In genomic region chr18:54612237-54612636, GRCh38 we compare ENCODE assay signal across 28 cellular contexts. TPM values are rescaled to one million over a fixed set of nuclear protein-coding genes. Genes with fewer than 3 reads are reported as not detected.
DNase-seq lines count a peak whose midpoint lies in the region; ATAC-seq, FAIRE-seq and TF ChIP-seq lines count a peak whose summit lies in the region.
"Had no signal": no experiment of that assay in that cellular context is flagged by ENCODE, and none has a peak within 500 bp of the region (broad histone marks: within the 10 kb centered on the region; RNA-seq: fewer than 3 reads in every experiment).

No MANE protein-coding gene starts in this region.

- no peak overlapping the region for H2AFZ ChIP-seq in PC-3 (ENCODE audit: low read length)
- H2AFZ ChIP-seq: GM23248 had no signal

- H3K4me3 ChIP-seq in A549 (no peak overlapping the region), PC-3 (ENCODE audit: low read length) (no peak overlapping the region), pancreas (no peak overlapping the region)
- H3K4me3 ChIP-seq: BLaER1 treated with 17β-estradiol and CSF1 and Interleukin-3, amounts not matched to agents 10 nM and 100 nM; GM23248; smooth muscle cell; thoracic aorta had no signal

- TF ChIP-seq CTCF in A549 (IDR thresholded peaks at IDR 0.05) (no peak), PC-3 (conservative IDR thresholded peaks at IDR 0.05; ENCODE audit: low read depth, low read length) (no peak), pancreas (IDR thresholded peaks at IDR 0.05) (no peak)

- ATAC-seq in A549 (no peak; a peak in 1 of 6 replicates), PC-3 (peak; percentile 78), esophagus mucosa (peak; percentile 60), pancreas (peak; percentile 42 to 65 (median 59)), GM18873 (IDR thresholded peaks at IDR 0.05; ENCODE audit: low FRiP score, unreplicated experiment) (no peak), GM19351 (IDR thresholded peaks at IDR 0.05; ENCODE audit: unreplicated experiment) (no peak)
- ATAC-seq: HepG2; stimulated activated memory B cell treated with anti-CD40 and anti-IgM and Interleukin-4, amounts not matched to agents 10 μg/mL and 1 μg/mL and 100 μg/mL, for 72 hours; WTC11 had no signal

- H3K4me1 ChIP-seq in A549 (peaks cover 11% of the 10 kb centered on the region; the same call in 2 of the 3 replicates), PC-3 (ENCODE audit: insufficient read depth, low read length) (peaks cover 37% of the 10 kb centered on the region), pancreas (peaks cover 0 to 22% (median 9%) of the 10 kb centered on the region in 3 donors)

- H3K27me3 ChIP-seq in PC-3 (ENCODE audit: low read length) (no peaks in the 10 kb centered on the region), pancreas (no peaks in the 10 kb centered on the region)
- H3K27me3 ChIP-seq: BLaER1 treated with 17β-estradiol and CSF1 and Interleukin-3, amounts not matched to agents 10 nM and 100 nM had no signal

- H3K9ac ChIP-seq in PC-3 (ENCODE audit: low read length): no peak overlapping the region; the same call in 1 of the 2 replicates
- H3K9ac ChIP-seq: BLaER1 treated with 17β-estradiol and CSF1 and Interleukin-3, amounts not matched to agents 10 nM and 100 nM; GM23248 had no signal

- no peaks in the 10 kb centered on the region for H3K79me2 ChIP-seq in PC-3 (ENCODE audit: low read length)

- WGBS in A549 (ENCODE audit: missing lambda C conversion rate): 2% methylated on average over 4 of the region's 4 CpGs
- WGBS in pancreas, 2 donors: 26 to 31% methylated on average over 4 of the region's 4 CpGs

- DNase-seq in A549 (ENCODE audit: low read depth in 1 of 2, low spot score in 1 of 2) (peak in 1 of 2 experiments; percentile 29), PC-3 (peak; percentile 92), pancreas (peak in 1 of 6 donors; percentile 22), cortex of kidney (lab: John Stamatoyannopoulos, UW) (no peak), OCI-M2 (lab: John Stamatoyannopoulos, UW; ENCODE audit: unreplicated experiment) (no peak)
- DNase-seq: activated CD8-positive, alpha-beta memory T cell treated with anti-CD3 and anti-CD28 coated beads, Interleukin-2, amount 50 U/mL, for 48 hours; activated effector memory CD4-positive, alpha-beta T cell treated with Interleukin-2 at 50 U/mL for 16 hours; activated naive CD8-positive, alpha-beta T cell treated with anti-CD3 and anti-CD28 coated beads, Interleukin-2, amount 10 ng/mL, durations not matched to agents 7 days and 5 days; GM23248; hippocampal formation; NCI-H1436; NCI-H510A treated with DMSO at 0.1 percent for 48 hours; RPMI8226; T-helper 9 cell had no signal

- POLR2A ChIA-PET in A549 (lab: Yijun Ruan, JAX): no interaction called here
- POLR2A ChIA-PET in PC-3 (lab: Charles Lee; ENCODE audit: unreplicated experiment): interaction anchor here (0.6 kb wide), 2 partner anchors 9 to 447 kb away, joined by 4 to 6 read pairs; no protein-coding TSS in a partner anchor

- no peaks in the 10 kb centered on the region for H3K9me2 ChIP-seq in PC-3 (replicated peaks; ENCODE audit: low read length)

- H3K36me3 ChIP-seq in PC-3 (ENCODE audit: low read depth, low read length) (no peaks in the 10 kb centered on the region), pancreas (no peaks in the 10 kb centered on the region)
- H3K36me3 ChIP-seq: BLaER1 treated with 17β-estradiol and CSF1 and Interleukin-3, amounts not matched to agents 10 nM and 100 nM; thoracic aorta had no signal

- FAIRE-seq in A549 (lab: Jason Lieb, UNC): no peak
- FAIRE-seq in pancreas (lab: Jason Lieb, UNC): no peak
- FAIRE-seq: HepG2 had no signal

- H3K4me2 ChIP-seq in A549 (0 out of 3 replicates have a peak overlapping the region, but pooled peaks have one; percentile 16), PC-3 (ENCODE audit: low read length) (peak overlapping the region; percentile 47; the same call in 1 of the 2 replicates)
- H3K4me2 ChIP-seq: BLaER1 treated with 17β-estradiol and CSF1 and Interleukin-3, amounts not matched to agents 10 nM and 100 nM; smooth muscle cell had no signal

- intact Hi-C loops in PC-3 (cut with micrococcal nuclease): loop anchor here (5.0 kb wide), 1 partner anchor 335 kb away; no protein-coding TSS in a partner anchor
- intact Hi-C loops in pancreas (cut with DNase I): no loop called here

- TF ChIP-seq EP300 in A549 (IDR thresholded peaks at IDR 0.05): no peak

- TF ChIP-seq RAD21 in A549 (conservative IDR thresholded peaks at IDR 0.05 in 1 of 2, IDR thresholded peaks at IDR 0.05 in 1 of 2): no peak

- H3K9me3 ChIP-seq in A549 (no peaks in the 10 kb centered on the region; the same call in 2 of the 3 replicates), PC-3 (ENCODE audit: low read length) (no peaks in the 10 kb centered on the region), pancreas (no peaks in the 10 kb centered on the region)
- H3K9me3 ChIP-seq: BLaER1 treated with 17β-estradiol and CSF1 and Interleukin-3, amounts not matched to agents 10 nM and 100 nM; thoracic aorta had no signal

- no peak for TF ChIP-seq POLR2A in A549 (IDR thresholded peaks at IDR 0.05; ENCODE audit: low read length)

- no peaks in the 10 kb centered on the region for H4K20me1 ChIP-seq in PC-3 (ENCODE audit: low read length)
- H4K20me1 ChIP-seq: BLaER1 treated with 17β-estradiol and CSF1 and Interleukin-3, amounts not matched to agents 10 nM and 100 nM had no signal

- H3F3A ChIP-seq in PC-3 (ENCODE audit: low read length, unreplicated experiment): peaks cover 5% of the 10 kb centered on the region

- CTCF ChIA-PET in A549 (lab: Yijun Ruan, JAX): no interaction called here
- CTCF ChIA-PET in PC-3 (lab: Charles Lee): interaction anchor here (0.6 to 0.8 kb wide), 2 partner anchors 9 to 103 kb away, joined by 3 read pairs; no protein-coding TSS in a partner anchor

- BruUV-seq in PC-3 (replicated peaks; lab: Mats Ljungman, UMichigan): no TSS peak

- H3K27ac ChIP-seq in A549 (no peak overlapping the region), PC-3 (ENCODE audit: low read length) (peak overlapping the region; percentile 75), pancreas (peak overlapping the region in 2 of 4 donors; percentile 48 to 54)
- H3K27ac ChIP-seq: BLaER1 treated with 17β-estradiol and CSF1 and Interleukin-3, amounts not matched to agents 10 nM and 100 nM; GM23248; thoracic aorta had no signal

TF ChIP-seq in A549, 52 proteins besides CTCF, POLR2A, EP300 and RAD21:
- TF ChIP-seq MYC (IDR thresholded peaks at IDR 0.05; ENCODE audit: borderline replicate concordance, low read length) (no peak), CEBPB (IDR thresholded peaks at IDR 0.05) (0 out of 4 replicates have a peak, but pooled peaks of 1 of the 2 experiments have one; percentile 4), FOSL2 (IDR thresholded peaks at IDR 0.05) (0 out of 2 replicates have a peak, but pooled peaks have one; percentile 16), FOSL2 (CRISPR knock-in tag; IDR thresholded peaks at IDR 0.05) (no peak)

RNA-seq across cellular contexts. Expression of gene DYNAP, which starts 21.2 kb away (rescaled TPM):
- not detected in 2 replicates for polyA plus RNA-seq in A549 (2011; rRNA removed)
- polyA plus RNA-seq in A549 (2012; cell fraction: cytosol; rRNA removed): not detected in 2 replicates
- not detected in 2 replicates for polyA plus RNA-seq in A549 (2012; cell fraction: nucleus; rRNA removed)
- polyA plus RNA-seq in A549 (2017; fragmentation: RNase III; extraction: RNeasy Plus Mini Kit Qiagen cat#74134 plus additional on column Dnase treatment): not detected in 3 replicates
- polyA minus RNA-seq in A549 (2011; rRNA and poly(A)+ RNA removed): not detected in 2 replicates
- not detected in 2 replicates for total RNA-seq in PC-3 (2014; rRNA removed)
- total RNA-seq in esophagus mucosa: 26.2 TPM
- total RNA-seq in pancreas: not detected
- not detected for polyA plus RNA-seq in pancreas
- total RNA-seq: activated naive CD8-positive, alpha-beta T cell treated with anti-CD3 and anti-CD28 coated beads, Interleukin-2, amount 10 ng/mL, durations not matched to agents 7 days and 5 days; fibroblast of villous mesenchyme; GM23248; HepG2; lower leg skin; mucosa of gallbladder; neural crest cell; progenitor cell of endocrine pancreas; smooth muscle cell; thoracic aorta had no signal
- polyA plus RNA-seq: GM23248, HepG2, smooth muscle cell had no signal

Comparison
In these comparisons a context has a peak if more than half of its experiments do, and no peak if none do; other contexts are left out.
1. ATAC-seq: peak in PC-3 (single experiment), esophagus mucosa (single experiment) and pancreas (4 of 4); none in A549 (0 of 2), GM18873 (single experiment) and GM19351 (single experiment).
2. RNA of gene DYNAP, which starts 21.2 kb away (total RNA-seq): 26.2 TPM in esophagus mucosa (single experiment); not detected in PC-3 and not detected in pancreas; every median in the first group is over 10 times any median in the second.